Comparison of ENCODE assay signal across 25 cellular contexts in the genomic region with DNA sequence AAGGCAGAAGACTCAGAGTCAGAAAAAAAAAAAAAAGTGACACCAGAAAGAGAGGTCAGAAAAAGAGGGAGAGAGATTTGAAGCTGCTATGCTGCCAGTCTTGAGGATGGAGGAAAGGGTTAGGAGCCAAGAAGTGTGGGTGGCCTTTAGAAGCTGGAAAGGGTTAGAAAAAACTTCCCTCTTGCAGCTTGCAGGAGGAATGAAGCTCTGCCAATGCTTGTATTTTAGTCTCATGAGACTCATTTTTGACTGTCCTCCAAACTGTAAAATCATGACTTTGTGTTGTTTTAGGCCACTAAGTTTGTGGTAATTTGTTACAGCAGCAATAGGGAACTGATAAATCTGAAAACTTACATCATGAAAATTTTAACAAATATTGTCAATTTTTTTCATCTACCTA.
"Had no signal": no experiment of that assay in that cellular context is flagged by ENCODE, and none has a peak within 500 bp of the region (broad histone marks: within the 10 kb centered on the region; RNA-seq: fewer than 3 reads in every experiment).

No MANE protein-coding gene starts in this region.

- H3K27me3 ChIP-seq: adrenal gland, breast epithelium, Peyer's patch, SJSA1 had no signal

- H3K27ac Mint-ChIP-seq: activated CD8-positive, alpha-beta T cell treated with anti-CD3 and anti-CD28 coated beads, Interleukin-2, amount 10 ng/mL, durations not matched to agents 7 days and 5 days; activated naive CD8-positive, alpha-beta T cell treated with anti-CD3 and anti-CD28 coated beads, Interleukin-2, amount 10 ng/mL, durations not matched to agents 7 days and 5 days; T-helper 1 cell treated with Interleukin-12 subunit alpha and Interleukin-12 subunit beta and Interleukin-4 antibody, amounts not matched to agents 30 μg/mL and 1 μg/mL, for 36 hours; WTC11 had no signal

- DNase-seq: activated CD4-positive, alpha-beta T cell treated with anti-CD3 and anti-CD28 coated beads for 48 hours; activated CD4-positive, alpha-beta T cell treated with anti-CD3 and anti-CD28 coated beads, Interleukin-2, amount 50 U/mL, for 4 hours; activated CD4-positive, CD25-positive, alpha-beta regulatory T cell treated with anti-CD3 and anti-CD28 coated beads, Interleukin-2, amount 50 U/mL, for 72 hours; activated CD8-positive, alpha-beta memory T cell treated with anti-CD3 and anti-CD28 coated beads, Interleukin-2, amount 50 U/mL, for 48 hours; activated CD8-positive, alpha-beta T cell treated with anti-CD3 and anti-CD28 coated beads, Interleukin-2, amount 10 ng/mL, durations not matched to agents 7 days and 5 days; activated naive CD4-positive, alpha-beta T cell treated with anti-CD3 and anti-CD28 coated beads, Interleukin-2, amount 50 U/mL, for 16 hours; activated naive CD8-positive, alpha-beta T cell treated with anti-CD3 and anti-CD28 coated beads, Interleukin-2, amount 10 ng/mL, durations not matched to agents 7 days and 5 days; activated T-cell treated with anti-CD3 and anti-CD28 coated beads, Interleukin-2, amount 50 U/mL, for 1 hour; adrenal gland; central memory CD4-positive, alpha-beta T cell; MM.1S; NCI-H1105 treated with DMSO at 0.1 percent for 48 hours; NCI-H146; NCI-H187 treated with DMSO at 0.1 percent for 48 hours; NCI-H2081 treated with DMSO at 0.1 percent for 48 hours; NCI-H2171; NCI-H226; NCI-H526 treated with DMSO at 0.1 percent for 48 hours; Peyer's patch; SHP77 had no signal

- H3K4me3 Mint-ChIP-seq: activated CD8-positive, alpha-beta T cell treated with anti-CD3 and anti-CD28 coated beads, Interleukin-2, amount 10 ng/mL, durations not matched to agents 7 days and 5 days; activated naive CD8-positive, alpha-beta T cell treated with anti-CD3 and anti-CD28 coated beads, Interleukin-2, amount 10 ng/mL, durations not matched to agents 7 days and 5 days; T-helper 1 cell treated with Interleukin-12 subunit alpha and Interleukin-12 subunit beta and Interleukin-4 antibody, amounts not matched to agents 30 μg/mL and 1 μg/mL, for 36 hours; WTC11 had no signal

- H3K27ac ChIP-seq: adrenal gland, breast epithelium, Peyer's patch, SJSA1 had no signal

- H3K9me3 ChIP-seq: adrenal gland, breast epithelium, Peyer's patch, SJSA1 had no signal

- H3K4me1 ChIP-seq: adrenal gland, breast epithelium, Peyer's patch, SJSA1 had no signal

- H3K4me3 ChIP-seq: adrenal gland, breast epithelium, Peyer's patch, SJSA1 had no signal

- H3K36me3 ChIP-seq: adrenal gland, breast epithelium, Peyer's patch, SJSA1 had no signal

- ATAC-seq: activated CD8-positive, alpha-beta T cell treated with anti-CD3 and anti-CD28 coated beads, Interleukin-2, amount 10 ng/mL, durations not matched to agents 7 days and 5 days; SK-N-SH treated with all-trans-retinoic acid at 6 μM for 48 hours; WTC11 had no signal
